Comparison of ENCODE assay signal across 21 cellular contexts in the genomic region with DNA sequence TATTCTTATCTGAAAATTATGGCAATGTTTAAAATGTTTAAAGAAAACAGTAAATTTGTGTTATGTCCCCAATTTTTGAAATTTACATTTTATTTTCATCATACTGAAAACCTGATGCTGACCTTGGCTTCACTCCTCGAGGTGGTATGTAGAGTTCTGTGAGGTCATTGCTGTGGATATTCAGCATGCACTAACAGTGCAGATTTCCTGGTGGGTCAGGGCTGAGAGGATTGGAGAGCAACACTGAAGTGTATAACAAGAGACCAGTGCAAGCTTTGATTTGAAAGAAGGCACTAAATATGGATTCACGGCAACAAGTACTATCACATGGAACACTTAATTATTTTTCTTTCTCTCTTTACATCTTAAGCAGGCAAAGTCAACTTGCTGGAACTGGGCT.
A peak's percentile ranks its signal among the peaks of the same experiment; 100 is the strongest.
DNase-seq lines count a peak whose midpoint lies in the region; ATAC-seq and TF ChIP-seq lines count a peak whose summit lies in the region.
"Had no signal": no experiment of that assay in that cellular context is flagged by ENCODE, and none has a peak within 500 bp of the region (broad histone marks: within the 10 kb centered on the region; RNA-seq: fewer than 3 reads in every experiment).

No MANE protein-coding gene starts in this region.

- intact Hi-C loops in right cardiac atrium (cut with DNase I), result no loop called here

- TF ChIP-seq CTCF in cardiac muscle cell (IDR thresholded peaks at IDR 0.05; ENCODE audit: low read depth, low read length), result no peak
- no peak for TF ChIP-seq CTCF in RWPE2 (IDR thresholded peaks at IDR 0.05; ENCODE audit: poor library complexity, severe bottlenecking)
- TF ChIP-seq CTCF in gastroesophageal sphincter (IDR thresholded peaks at IDR 0.05), result no peak

- no peak for TF ChIP-seq POLR2A in gastroesophageal sphincter (IDR thresholded peaks at IDR 0.05)

- H3K27me3 ChIP-seq in cardiac muscle cell (no peaks in the 10 kb centered on the region), right cardiac atrium (ENCODE audit: control insufficient read depth, insufficient read depth) (no peaks in the 10 kb centered on the region), RWPE2 (ENCODE audit: insufficient read depth, poor library complexity, severe bottlenecking) (no peaks in the 10 kb centered on the region), gastroesophageal sphincter (no peaks in the 10 kb centered on the region), skeletal muscle satellite cell (ENCODE audit: control insufficient read depth, insufficient read depth, low read length) (no peaks in the 10 kb centered on the region)
- H3K27me3 ChIP-seq: BLaER1 treated with 17β-estradiol and CSF1 and Interleukin-3, amounts not matched to agents 10 nM and 100 nM; SJCRH30 had no signal

- H3K4me2 ChIP-seq in skeletal muscle satellite cell (ENCODE audit: low read length), result peak overlapping the region; percentile 18
- H3K4me2 ChIP-seq: BLaER1 treated with 17β-estradiol and CSF1 and Interleukin-3, amounts not matched to agents 10 nM and 100 nM had no signal

- TF ChIP-seq EP300 in gastroesophageal sphincter (IDR thresholded peaks at IDR 0.05), result no peak

- H3K9me3 ChIP-seq in cardiac muscle cell (ENCODE audit: low read depth) (no peaks in the 10 kb centered on the region), right cardiac atrium (ENCODE audit: control insufficient read depth, low read length) (no peaks in the 10 kb centered on the region), RWPE2 (ENCODE audit: severe bottlenecking) (peaks cover 7% of the 10 kb centered on the region), gastroesophageal sphincter (peaks cover 0 to 5% (median 0%) of the 10 kb centered on the region in 3 donors), skeletal muscle satellite cell (replicated peaks; ENCODE audit: low read length) (no peaks in the 10 kb centered on the region)

- DNase-seq in cardiac muscle cell (ENCODE audit: low read depth in 1 of 2, low spot score in 1 of 2) (peak in 1 of 2 donors; percentile 26), right cardiac atrium (no peak), RWPE2 (ENCODE audit: low spot score) (no peak), NCI-H1048 (lab: John Stamatoyannopoulos, UW) (no peak), SIG-M5 (lab: John Stamatoyannopoulos, UW) (no peak)
- DNase-seq in stimulated activated CD4-positive, alpha-beta T cell treated with anti-CD3 and anti-CD28 coated beads, Interleukin-4, amount 100 ng/mL, for 4 hours, result no peak
- DNase-seq: 8988T, DND-41, KG1, NCI-H1436, NCI-H2029, NCI-H2171, NCI-H446, NCI-H69, OCI-M1, RPMI8226, SJCRH30 had no signal

- H3K4me1 ChIP-seq in cardiac muscle cell (ENCODE audit: low read depth) (peaks cover 22% of the 10 kb centered on the region), right cardiac atrium (ENCODE audit: control insufficient read depth, insufficient read depth, low read length) (no peaks in the 10 kb centered on the region), RWPE2 (ENCODE audit: insufficient read depth, poor library complexity, severe bottlenecking) (peaks cover 18% of the 10 kb centered on the region), gastroesophageal sphincter (peaks cover 0 to 37% (median 6%) of the 10 kb centered on the region in 3 donors), skeletal muscle satellite cell (ENCODE audit: control insufficient read depth, insufficient read depth, low read length) (peaks cover 30% of the 10 kb centered on the region)
- H3K4me1 ChIP-seq: BLaER1 treated with 17β-estradiol and CSF1 and Interleukin-3, amounts not matched to agents 10 nM and 100 nM; SJCRH30 had no signal

- ATAC-seq in right cardiac atrium (no peak), RWPE2 (ENCODE audit: low read depth) (no peak), gastroesophageal sphincter (no peak)
- ATAC-seq: HCT116 had no signal

- peak overlapping the region; percentile 20 for H3K9ac ChIP-seq in skeletal muscle satellite cell (ENCODE audit: low read depth, low read length)
- H3K9ac ChIP-seq: BLaER1 treated with 17β-estradiol and CSF1 and Interleukin-3, amounts not matched to agents 10 nM and 100 nM had no signal

- H3K36me3 ChIP-seq in cardiac muscle cell (peaks cover 9% of the 10 kb centered on the region), RWPE2 (ENCODE audit: low read depth) (no peaks in the 10 kb centered on the region), gastroesophageal sphincter (no peaks in the 10 kb centered on the region), skeletal muscle satellite cell (ENCODE audit: insufficient read depth, low read length) (no peaks in the 10 kb centered on the region)
- H3K36me3 ChIP-seq: SJCRH30 had no signal

- WGBS in right cardiac atrium, result 32% methylated on average over 2 of the region's 2 CpGs
- WGBS in gastroesophageal sphincter (ENCODE audit: low coverage in 1 of 2), 2 donors, result 15 to 27% methylated on average over 2 of the region's 2 CpGs

- peak overlapping the region; percentile 63 for H3K27ac ChIP-seq in cardiac muscle cell
- H3K27ac ChIP-seq in right cardiac atrium (ENCODE audit: low read length), result no peak overlapping the region
- peak overlapping the region; percentile 6 for H3K27ac ChIP-seq in RWPE2 (ENCODE audit: poor library complexity, severe bottlenecking)
- peak overlapping the region in 3 of 4 donors; percentile 23 to 39 (median 26) for H3K27ac ChIP-seq in gastroesophageal sphincter
- H3K27ac ChIP-seq: BLaER1 treated with 17β-estradiol and CSF1 and Interleukin-3, amounts not matched to agents 10 nM and 100 nM; SJCRH30 had no signal

- H3K4me3 ChIP-seq in cardiac muscle cell, result no peak overlapping the region
- H3K4me3 ChIP-seq in right cardiac atrium (ENCODE audit: low read length), result no peak overlapping the region
- H3K4me3 ChIP-seq in RWPE2 (ENCODE audit: severe bottlenecking), result no peak overlapping the region
- no peak overlapping the region for H3K4me3 ChIP-seq in gastroesophageal sphincter
- no peak overlapping the region for H3K4me3 ChIP-seq in skeletal muscle satellite cell (ENCODE audit: low read length)
- H3K4me3 ChIP-seq: BLaER1 treated with 17β-estradiol and CSF1 and Interleukin-3, amounts not matched to agents 10 nM and 100 nM; SJCRH30 had no signal
